2 cellular contexts compared by ENCODE assay signal in genomic region chr16:86203557-86204275, GRCh38.
TF ChIP-seq lines count a peak whose summit lies in the region.

No MANE protein-coding gene starts in this region.

TF ChIP-seq in IMR-90, 13 proteins besides CTCF, POLR2A, EP300 and RAD21:
- TF ChIP-seq, protein P1, sequence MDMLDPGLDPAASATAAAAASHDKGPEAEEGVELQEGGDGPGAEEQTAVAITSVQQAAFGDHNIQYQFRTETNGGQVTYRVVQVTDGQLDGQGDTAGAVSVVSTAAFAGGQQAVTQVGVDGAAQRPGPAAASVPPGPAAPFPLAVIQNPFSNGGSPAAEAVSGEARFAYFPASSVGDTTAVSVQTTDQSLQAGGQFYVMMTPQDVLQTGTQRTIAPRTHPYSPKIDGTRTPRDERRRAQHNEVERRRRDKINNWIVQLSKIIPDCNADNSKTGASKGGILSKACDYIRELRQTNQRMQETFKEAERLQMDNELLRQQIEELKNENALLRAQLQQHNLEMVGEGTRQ (IDR thresholded peaks at IDR 0.05; ENCODE audit: low read depth, low read length) = no peak
- no peak for TF ChIP-seq MAZ (IDR thresholded peaks at IDR 0.05; ENCODE audit: borderline replicate concordance, low read depth, low read length)

TF ChIP-seq in H1, 55 proteins besides CTCF, POLR2A, EP300 and RAD21:
- peak; percentile 44; the same call in 1 of the 2 replicates for TF ChIP-seq KDM1A (IDR thresholded peaks at IDR 0.05; ENCODE audit: borderline replicate concordance, low read length)
- no peak for TF ChIP-seq TAF7 (optimal IDR thresholded peaks at IDR 0.05; ENCODE audit: borderline replicate concordance, low read depth, low read length)
- no peak for TF ChIP-seq BRCA1 (IDR thresholded peaks at IDR 0.05; ENCODE audit: low read depth, low read length)
- TF ChIP-seq SP1 (IDR thresholded peaks at IDR 0.05; ENCODE audit: low read depth, low read length) = no peak
TF ChIP-seq in H1: peak in this region for 1.
